ENCODE assay signal across 24 cellular contexts in genomic region chr9:133924453-133924852, GRCh38.
DNase-seq lines count a peak whose midpoint lies in the region; ATAC-seq, FAIRE-seq and TF ChIP-seq lines count a peak whose summit lies in the region.
"Had no signal": no experiment of that assay in that cellular context is flagged by ENCODE, and none has a peak within 500 bp of the region (broad histone marks: within the 10 kb centered on the region; RNA-seq: fewer than 3 reads in every experiment).

No MANE protein-coding gene starts in this region.

- no TSS peak for BruUV-seq in MCF 10A (replicated peaks; lab: Mats Ljungman, UMichigan)

- intact Hi-C loops in MCF 10A (cut with micrococcal nuclease): no loop called here
- intact Hi-C loops in breast epithelium (cut with DNase I; ENCODE audit: low total_unique reads): no loop called here

- H3K4me1 Mint-ChIP-seq in MCF 10A (ENCODE audit: insufficient read depth, unreplicated experiment): peaks cover 8% of the 10 kb centered on the region
- peaks cover 41 to 84% of the 10 kb centered on the region in 2 donors for H3K4me1 Mint-ChIP-seq in stimulated activated naive B cell treated with anti-CD40 and anti-IgM and Interleukin-4, amounts not matched to agents 10 μg/mL and 1 μg/mL and 100 μg/mL, for 72 hours

- 94% methylated on average over 5 of the region's 5 CpGs; no CpG with 5 or more reads in 1 of the 2 experiments for WGBS in H1 (ENCODE audit: extremely low coverage in 1 of 2, insufficient coverage in 1 of 2, insufficient read length in 1 of 2, insufficient replicate concordance in 2 of 2, low coverage in 1 of 2, low lambda C conversion rate in 2 of 2, missing lambda C conversion rate in 1 of 2), 2 experiments
- WGBS in mesendoderm (ENCODE audit: extremely low coverage, insufficient coverage, low lambda C conversion rate): no CpG with 5 or more reads among the region's 5 CpGs

- no peak overlapping the region for H4K5ac ChIP-seq in H1 (ENCODE audit: insufficient read length, low read depth, low read length)
- no peak overlapping the region for H4K5ac ChIP-seq in mesendoderm (ENCODE audit: low read length)

- H3K4me3 Mint-ChIP-seq in MCF 10A (ENCODE audit: unreplicated experiment): no peak overlapping the region
- H3K4me3 Mint-ChIP-seq in stimulated activated naive B cell treated with anti-CD40 and anti-IgM and Interleukin-4, amounts not matched to agents 10 μg/mL and 1 μg/mL and 100 μg/mL, for 72 hours: no peak overlapping the region
- H3K4me3 Mint-ChIP-seq: CD8-positive, alpha-beta T cell had no signal

- H2AK5ac ChIP-seq in H1 (ENCODE audit: low read depth, low read length) (no peak overlapping the region), mesendoderm (ENCODE audit: low read length) (no peak overlapping the region)

- no peak overlapping the region for H3K14ac ChIP-seq in H1 (ENCODE audit: insufficient read length)

- TF ChIP-seq CTCF in MCF 10A (IDR thresholded peaks at IDR 0.05; ENCODE audit: unreplicated experiment) (no peak), breast epithelium (IDR thresholded peaks at IDR 0.05) (no peak), H1 (IDR thresholded peaks at IDR 0.05; ENCODE audit: control extremely low read depth in 1 of 3, insufficient read depth in 1 of 3, low read depth in 1 of 3, low read length in 3 of 3) (peak in 2 of 3 experiments; percentile 10 to 19; a peak in 2 of 4 replicates)

- H3K56ac ChIP-seq in H1 (replicated peaks; ENCODE audit: insufficient read length, low read depth, low read length) (no peak overlapping the region), mesendoderm (ENCODE audit: low read length) (no peak overlapping the region)

- no peak overlapping the region for H3K9ac ChIP-seq in H1 (replicated peaks in 1 of 4; ENCODE audit: extremely low read depth in 1 of 4, low read depth in 3 of 4, low read length in 3 of 4)
- H3K9ac ChIP-seq in mesendoderm (ENCODE audit: low read length): no peak overlapping the region
- H3K9ac ChIP-seq: KMS-11 had no signal

- DNase-seq in MCF 10A (ENCODE audit: unreplicated experiment) (no peak), breast epithelium (ENCODE audit: low spot score in 2 of 2) (no peak), H1 (ENCODE audit: low read depth in 1 of 2, low spot score in 2 of 2) (no peak), mesendoderm (peak; percentile 24), GM19240 (ENCODE audit: insufficient read length, low spot score) (no peak)
- DNase-seq in stimulated activated naive B cell treated with anti-CD40 and anti-IgM and Interleukin-4, amounts not matched to agents 10 μg/mL and 1 μg/mL and 100 μg/mL, for 72 hours: no peak
- DNase-seq: ACHN; C1 segment of cervical spinal cord; CD8-positive, alpha-beta T cell; DND-41; NCI-H1694; NCI-H2081; NCI-H2171; NCI-H345; NCI-H524; NCI-H774; NK-92 treated with Interleukin-12 subunit alpha and Interleukin-12 subunit beta, amount 100 ng/mL, for 24 hours; Peyer's patch; SJCRH30 had no signal

- FAIRE-seq in H1 (lab: Jason Lieb, UNC): no peak
- FAIRE-seq: GM12878 had no signal

- H3K79me2 ChIP-seq in H1 (ENCODE audit: control insufficient read depth in 1 of 2, insufficient read depth in 2 of 2, low read length in 2 of 2) (peaks cover 0 to 58% of the 10 kb centered on the region in 2 experiments; a peak in 2 of 4 replicates), mesendoderm (ENCODE audit: control insufficient read depth, insufficient read depth, low read length) (peaks cover 2% of the 10 kb centered on the region)

- no peak overlapping the region for H2BK20ac ChIP-seq in H1 (ENCODE audit: low read length)

- H3K27ac ChIP-seq in breast epithelium (no peak overlapping the region), H1 (ENCODE audit: low read depth, low read length) (no peak overlapping the region), mesendoderm (ENCODE audit: low read depth, low read length) (no peak overlapping the region)
- H3K27ac ChIP-seq: 22Rv1, KMS-11, Peyer's patch, SJCRH30 had no signal

- TF ChIP-seq EP300 in H1 (IDR thresholded peaks at IDR 0.05; ENCODE audit: borderline replicate concordance in 1 of 2, low read depth in 2 of 2, low read length in 2 of 2): no peak

- no peaks in the 10 kb centered on the region for H3K27me3 Mint-ChIP-seq in MCF 10A (ENCODE audit: insufficient read depth, unreplicated experiment)
- no peaks in the 10 kb centered on the region for H3K27me3 Mint-ChIP-seq in stimulated activated naive B cell treated with anti-CD40 and anti-IgM and Interleukin-4, amounts not matched to agents 10 μg/mL and 1 μg/mL and 100 μg/mL, for 72 hours

- H3K23ac ChIP-seq in H1 (ENCODE audit: insufficient read length): no peak overlapping the region
- H3K23ac ChIP-seq in mesendoderm (ENCODE audit: low read length): no peak overlapping the region

- H3K36me3 Mint-ChIP-seq in MCF 10A (ENCODE audit: insufficient read depth, unreplicated experiment): no peaks in the 10 kb centered on the region
- peaks cover 44 to 63% of the 10 kb centered on the region in 2 donors for H3K36me3 Mint-ChIP-seq in stimulated activated naive B cell treated with anti-CD40 and anti-IgM and Interleukin-4, amounts not matched to agents 10 μg/mL and 1 μg/mL and 100 μg/mL, for 72 hours
- H3K36me3 Mint-ChIP-seq: CD8-positive, alpha-beta T cell had no signal

- H2BK5ac ChIP-seq in H1 (ENCODE audit: low read depth, low read length) (no peak overlapping the region), mesendoderm (ENCODE audit: low read length) (no peak overlapping the region)

- peaks cover 12% of the 10 kb centered on the region for H3K79me1 ChIP-seq in H1 (ENCODE audit: low read depth, low read length)
- H3K79me1 ChIP-seq in mesendoderm (ENCODE audit: low read length): peaks cover 10% of the 10 kb centered on the region

- H2BK15ac ChIP-seq in H1 (ENCODE audit: low read length) (no peak overlapping the region), mesendoderm (replicated peaks; ENCODE audit: low read depth) (no peak overlapping the region)

- no peaks in the 10 kb centered on the region for H3K23me2 ChIP-seq in H1 (ENCODE audit: low read depth, low read length)

- H2BK120ac ChIP-seq in H1 (replicated peaks; ENCODE audit: low read depth, low read length) (no peak overlapping the region), mesendoderm (ENCODE audit: low read depth, low read length) (no peak overlapping the region)

- H2AFZ ChIP-seq in H1 (ENCODE audit: low read length): no peak overlapping the region

- H3K18ac ChIP-seq in H1 (ENCODE audit: extremely low read depth, low read length): no peak overlapping the region
- no peak overlapping the region for H3K18ac ChIP-seq in mesendoderm (ENCODE audit: low read length)

- no peak for TF ChIP-seq POLR2A in breast epithelium (IDR thresholded peaks at IDR 0.05)
- no peak for TF ChIP-seq POLR2A in H1 (IDR thresholded peaks at IDR 0.05; ENCODE audit: control extremely low read depth in 1 of 2, low read depth in 2 of 2, low read length in 2 of 2)

- peak in 1 of 2 experiments; percentile 15; a peak in 1 of 4 replicates for TF ChIP-seq RAD21 in H1 (IDR thresholded peaks at IDR 0.05 in 1 of 2, conservative IDR thresholded peaks at IDR 0.05 in 1 of 2; ENCODE audit: low read depth in 2 of 2, low read length in 2 of 2)

- POLR2A ChIA-PET in MCF 10A (lab: Yijun Ruan, JAX): no interaction called here
- POLR2A ChIA-PET in H1 (lab: Charles Lee; ENCODE audit: partially characterized antibody): no interaction called here

- H3K27ac Mint-ChIP-seq in MCF 10A (ENCODE audit: low read depth, unreplicated experiment): peak overlapping the region; percentile 19
- peak overlapping the region; percentile 79 for H3K27ac Mint-ChIP-seq in stimulated activated naive B cell treated with anti-CD40 and anti-IgM and Interleukin-4, amounts not matched to agents 10 μg/mL and 1 μg/mL and 100 μg/mL, for 72 hours
- H3K27ac Mint-ChIP-seq: CD8-positive, alpha-beta T cell had no signal

- CTCF ChIA-PET in MCF 10A (lab: Yijun Ruan, JAX): interaction anchor here (0.6 kb wide), 1 partner anchor 525 kb away, joined by 4 read pairs; no protein-coding TSS in a partner anchor
- CTCF ChIA-PET in H1 (lab: Charles Lee; ENCODE audit: partially characterized antibody): interaction anchor here (0.8 to 2.4 kb wide), 6 partner anchors 11 to 131 kb away, joined by 3 to 8 read pairs (median 3); no protein-coding TSS in a partner anchor

- no peaks in the 10 kb centered on the region for H3K36me3 ChIP-seq in breast epithelium
- 0 out of 8 replicates have a peak, but pooled peaks cover 0 to 3% (median 0%) of the 10 kb centered on the region in 4 experiments for H3K36me3 ChIP-seq in H1 (ENCODE audit: control insufficient read depth in 2 of 4, insufficient read depth in 4 of 4, low read length in 3 of 4)
- H3K36me3 ChIP-seq in mesendoderm (ENCODE audit: control insufficient read depth, insufficient read depth, low read length): no peaks in the 10 kb centered on the region
- H3K36me3 ChIP-seq: Peyer's patch had no signal

- peaks cover under 1 to 15% of the 10 kb centered on the region in 2 experiments for H4K20me1 ChIP-seq in H1 (replicated peaks in 1 of 2; ENCODE audit: control insufficient read depth in 1 of 2, insufficient read depth in 2 of 2, low read length in 2 of 2)

- H3K27me3 ChIP-seq in breast epithelium (no peaks in the 10 kb centered on the region), H1 (replicated peaks in 1 of 4; ENCODE audit: control insufficient read depth in 3 of 4, extremely low read depth in 1 of 4, insufficient read depth in 3 of 4, low read length in 3 of 4) (no peaks in the 10 kb centered on the region), mesendoderm (ENCODE audit: insufficient read depth, low read length, poor library complexity) (no peaks in the 10 kb centered on the region)
- H3K27me3 ChIP-seq: Peyer's patch, SJCRH30 had no signal

- H3K4ac ChIP-seq in H1 (replicated peaks; ENCODE audit: insufficient read length, low read depth, low read length): no peak overlapping the region
- no peak overlapping the region for H3K4ac ChIP-seq in mesendoderm (ENCODE audit: low read depth, low read length)

- no peaks in the 10 kb centered on the region for H3K4me1 ChIP-seq in breast epithelium
- peaks cover 0 to 4% (median 0%) of the 10 kb centered on the region in 4 experiments; a peak in 2 of 7 replicates for H3K4me1 ChIP-seq in H1 (replicated peaks in 1 of 4; ENCODE audit: control insufficient read depth in 3 of 4, insufficient read depth in 4 of 4, low read length in 3 of 4)
- H3K4me1 ChIP-seq in mesendoderm (ENCODE audit: control insufficient read depth, low read depth, low read length): no peaks in the 10 kb centered on the region
- H3K4me1 ChIP-seq: Peyer's patch had no signal

- no peak overlapping the region for H3K4me3 ChIP-seq in breast epithelium
- H3K4me3 ChIP-seq in H1 (ENCODE audit: extremely low read depth in 1 of 4, insufficient read depth in 2 of 4, low read depth in 3 of 4, low read length in 4 of 4): no peak overlapping the region
- H3K4me3 ChIP-seq in mesendoderm (ENCODE audit: low read length): no peak overlapping the region
- H3K4me3 ChIP-seq: GM12878, Peyer's patch, SJCRH30 had no signal

- H4K8ac ChIP-seq in H1 (ENCODE audit: extremely low read depth, insufficient read depth, low read length) (no peak overlapping the region), mesendoderm (ENCODE audit: low read depth, low read length) (no peak overlapping the region)

- no peaks in the 10 kb centered on the region for H3K9me3 ChIP-seq in breast epithelium
- no peaks in the 10 kb centered on the region for H3K9me3 ChIP-seq in H1 (ENCODE audit: insufficient read depth in 2 of 2, low read depth in 1 of 2, low read length in 1 of 2)
- H3K9me3 ChIP-seq: Peyer's patch, SJCRH30 had no signal

- H3K9me3 Mint-ChIP-seq in MCF 10A (ENCODE audit: unreplicated experiment): no peaks in the 10 kb centered on the region
- no peaks in the 10 kb centered on the region for H3K9me3 Mint-ChIP-seq in stimulated activated naive B cell treated with anti-CD40 and anti-IgM and Interleukin-4, amounts not matched to agents 10 μg/mL and 1 μg/mL and 100 μg/mL, for 72 hours
- H3K9me3 Mint-ChIP-seq: CD8-positive, alpha-beta T cell had no signal

- no peak overlapping the region for H3K4me2 ChIP-seq in H1 (ENCODE audit: insufficient read depth in 1 of 2, low read depth in 2 of 2, low read length in 2 of 2)
- H3K4me2 ChIP-seq in mesendoderm (ENCODE audit: low read length): no peak overlapping the region
- H3K4me2 ChIP-seq: KMS-11 had no signal

- H4K91ac ChIP-seq in H1 (replicated peaks; ENCODE audit: insufficient read length, low read length): no peak overlapping the region

- ATAC-seq in stimulated activated naive B cell treated with anti-CD40 and anti-IgM and Interleukin-4, amounts not matched to agents 10 μg/mL and 1 μg/mL and 100 μg/mL, for 72 hours (replicated peaks): no peak
- no peak for ATAC-seq in HG03095 (IDR thresholded peaks at IDR 0.05; ENCODE audit: unreplicated experiment)
- ATAC-seq in GM18502 (IDR thresholded peaks at IDR 0.05; ENCODE audit: poor library complexity, unreplicated experiment): no peak
- ATAC-seq: CD8-positive, alpha-beta T cell; GM12878 had no signal

- no peak overlapping the region for H2BK12ac ChIP-seq in H1 (ENCODE audit: low read depth, low read length)

Comparison
In these comparisons a context has a peak if more than half of its experiments do, and no peak if none do; other contexts are left out.
1. CTCF ChIP-seq: peak in H1 (2 of 3); none in MCF 10A (single experiment) and breast epithelium (0 of 3).